In the genomic region with DNA sequence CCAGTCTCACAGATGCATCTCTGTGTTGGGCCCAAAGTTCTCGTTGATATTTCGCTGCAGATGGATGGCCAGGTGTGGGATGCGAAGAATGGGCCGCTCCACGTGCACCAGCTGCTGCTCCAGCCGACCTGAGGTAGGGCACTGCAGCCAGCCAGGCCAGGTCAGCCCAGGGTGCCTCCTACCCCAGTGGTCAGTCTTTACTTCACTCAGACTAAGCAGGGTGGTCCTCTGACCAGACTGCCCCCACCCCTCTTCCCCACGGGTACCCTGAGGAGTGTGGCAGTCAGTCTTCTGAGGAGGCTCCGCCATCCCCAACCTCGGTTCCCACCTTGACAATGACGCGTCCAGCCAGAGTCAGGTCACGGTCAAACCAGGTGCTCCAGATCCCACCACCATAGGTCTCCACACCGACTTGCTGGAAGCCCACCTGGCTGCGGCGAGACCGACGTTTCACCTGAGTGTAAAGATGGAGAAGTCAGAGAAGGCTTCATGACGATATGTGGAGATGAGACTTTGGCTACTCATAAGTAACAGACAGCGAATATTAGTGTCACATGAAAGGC, we compare ENCODE assay signal across 1 cellular context.
TF ChIP-seq lines count a peak whose summit lies in the region.

No MANE protein-coding gene starts in this region.

TF ChIP-seq in endothelial cell of umbilical vein, 7 proteins besides CTCF, POLR2A, EP300 and RAD21:
- TF ChIP-seq JUN (IDR thresholded peaks at IDR 0.05; ENCODE audit: borderline replicate concordance, insufficient read depth, insufficient read length, low read depth) (no peak), FOS (IDR thresholded peaks at IDR 0.05; ENCODE audit: borderline replicate concordance, insufficient read depth, low read length) (no peak), GATA2 (IDR thresholded peaks at IDR 0.05; ENCODE audit: insufficient read depth, insufficient read length, low read depth, low read length) (no peak)
